Comparison of ENCODE assay signal across 12 cellular contexts in genomic region chr7:2837476-2837875, GRCh38. TPM values are rescaled to one million over a fixed set of nuclear protein-coding genes. Genes with fewer than 3 reads are reported as not detected.
DNase-seq lines count a peak whose midpoint lies in the region; TF ChIP-seq lines count a peak whose summit lies in the region.
"Had no signal": no experiment of that assay in that cellular context is flagged by ENCODE, and none has a peak within 500 bp of the region (broad histone marks: within the 10 kb centered on the region; RNA-seq: fewer than 3 reads in every experiment).

No MANE protein-coding gene starts in this region.

- no peaks in the 10 kb centered on the region for H3K9me3 ChIP-seq in ascending aorta
- H3K9me3 ChIP-seq: HAP-1, psoas muscle had no signal

- H3K4me1 ChIP-seq in ascending aorta: peaks cover 2 to 4% of the 10 kb centered on the region in 2 donors

- H3K4me1 Mint-ChIP-seq in activated naive CD4-positive, alpha-beta T cell treated with anti-CD3 and anti-CD28 coated beads, Interleukin-2, amount 50 U/mL, for 24 hours: peaks cover 57% of the 10 kb centered on the region
- peaks cover 40 to 60% (median 56%) of the 10 kb centered on the region in 3 donors for H3K4me1 Mint-ChIP-seq in IgD-negative memory B cell
- peaks cover 71% of the 10 kb centered on the region for H3K4me1 Mint-ChIP-seq in chondrocyte (ENCODE audit: low read depth)
- peaks cover 52% of the 10 kb centered on the region for H3K4me1 Mint-ChIP-seq in osteocyte (ENCODE audit: unreplicated experiment)

- no peak for DNase-seq in activated naive CD4-positive, alpha-beta T cell treated with Interleukin-2 at 50 U/mL for 16 hours
- DNase-seq in chondrocyte (ENCODE audit: low spot score): no peak
- DNase-seq in osteocyte (ENCODE audit: extremely low spot score, unreplicated experiment): no peak
- DNase-seq in A172 (ENCODE audit: low spot score): no peak
- no peak for DNase-seq in ascending aorta (ENCODE audit: low spot score in 2 of 2)
- no peak for DNase-seq in SIG-M5 treated with dmso at 0.1 percent for 504 hours (lab: John Stamatoyannopoulos, UW; ENCODE audit: unreplicated experiment)
- DNase-seq: NCI-H1092, PC-3, psoas muscle had no signal

- no peaks in the 10 kb centered on the region for H3K27me3 ChIP-seq in ascending aorta

- H3K27ac ChIP-seq in ascending aorta: no peak overlapping the region
- H3K27ac ChIP-seq: psoas muscle had no signal

- peaks cover 18% of the 10 kb centered on the region for H3K36me3 Mint-ChIP-seq in activated naive CD4-positive, alpha-beta T cell treated with anti-CD3 and anti-CD28 coated beads, Interleukin-2, amount 50 U/mL, for 24 hours
- H3K36me3 Mint-ChIP-seq in IgD-negative memory B cell (peaks cover 13% of the 10 kb centered on the region), chondrocyte (ENCODE audit: low read depth) (peaks cover 11% of the 10 kb centered on the region), osteocyte (ENCODE audit: unreplicated experiment) (peaks cover 39% of the 10 kb centered on the region)

- no peak for TF ChIP-seq CTCF in chondrocyte (IDR thresholded peaks at IDR 0.05)
- TF ChIP-seq CTCF in osteocyte (IDR thresholded peaks at IDR 0.05): no peak
- TF ChIP-seq CTCF in ascending aorta (IDR thresholded peaks at IDR 0.05): no peak

- no peaks in the 10 kb centered on the region for H3K9me3 Mint-ChIP-seq in activated naive CD4-positive, alpha-beta T cell treated with anti-CD3 and anti-CD28 coated beads, Interleukin-2, amount 50 U/mL, for 24 hours
- H3K9me3 Mint-ChIP-seq in IgD-negative memory B cell (no peaks in the 10 kb centered on the region), chondrocyte (ENCODE audit: low read depth) (peaks cover 3% of the 10 kb centered on the region), osteocyte (ENCODE audit: unreplicated experiment) (no peaks in the 10 kb centered on the region)

- H3K36me3 ChIP-seq in ascending aorta: peaks cover 0 to 11% of the 10 kb centered on the region in 2 donors

- no peak overlapping the region for H3K4me3 Mint-ChIP-seq in activated naive CD4-positive, alpha-beta T cell treated with anti-CD3 and anti-CD28 coated beads, Interleukin-2, amount 50 U/mL, for 24 hours
- H3K4me3 Mint-ChIP-seq in IgD-negative memory B cell: peak overlapping the region in 3 of 4 donors; percentile 57 to 83 (median 67)
- peak overlapping the region; percentile 35 for H3K4me3 Mint-ChIP-seq in chondrocyte (ENCODE audit: unreplicated experiment)
- no peak overlapping the region for H3K4me3 Mint-ChIP-seq in osteocyte (ENCODE audit: unreplicated experiment)

- no peak overlapping the region for H3K4me3 ChIP-seq in ascending aorta
- H3K4me3 ChIP-seq: HAP-1, psoas muscle had no signal

- no peaks in the 10 kb centered on the region for H3K27me3 Mint-ChIP-seq in activated naive CD4-positive, alpha-beta T cell treated with anti-CD3 and anti-CD28 coated beads, Interleukin-2, amount 50 U/mL, for 24 hours
- H3K27me3 Mint-ChIP-seq in IgD-negative memory B cell (no peaks in the 10 kb centered on the region), chondrocyte (ENCODE audit: low read depth) (no peaks in the 10 kb centered on the region), osteocyte (ENCODE audit: unreplicated experiment) (no peaks in the 10 kb centered on the region)

- intact Hi-C loops in ascending aorta (cut with DNase I): no loop called here

- H3K27ac Mint-ChIP-seq in activated naive CD4-positive, alpha-beta T cell treated with anti-CD3 and anti-CD28 coated beads, Interleukin-2, amount 50 U/mL, for 24 hours: peak overlapping the region; percentile 68
- H3K27ac Mint-ChIP-seq in IgD-negative memory B cell (peak overlapping the region; percentile 22 to 93 (median 79)), chondrocyte (ENCODE audit: unreplicated experiment) (peak overlapping the region; percentile 88), osteocyte (ENCODE audit: unreplicated experiment) (peak overlapping the region; percentile 71)

RNA-seq across cellular contexts. Expression of gene GNA12, which starts 6.6 kb away (rescaled TPM):
- 16.4 TPM for polyA plus RNA-seq in IgD-negative memory B cell
- total RNA-seq in chondrocyte (77.5 to 111 TPM (median 108 TPM) in 3 replicates), osteocyte (68.8 and 69.5 TPM in 2 replicates), ascending aorta (61.0 TPM)
- 16.4 and 22.4 TPM in 2 replicates for total RNA-seq in A172 (2014; rRNA removed; shearing (Covaris generic))

Comparison
In these comparisons a context has a peak if more than half of its experiments do, and no peak if none do; other contexts are left out.
1. H3K4me3 Mint-ChIP-seq: peak in IgD-negative memory B cell (3 of 4) and chondrocyte (single experiment); none in activated naive CD4-positive, alpha-beta T cell treated with anti-CD3 and anti-CD28 coated beads, Interleukin-2, amount 50 U/mL, for 24 hours (single experiment) and osteocyte (single experiment).
2. Peak in every context shown above with its lines, with median percentiles within 50 percentile points of each other: H3K27ac Mint-ChIP-seq.